In genomic region chr2:225660262-225661091, GRCh38 we compare ENCODE assay signal across 8 cellular contexts.
DNase-seq lines count a peak whose midpoint lies in the region; ATAC-seq and TF ChIP-seq lines count a peak whose summit lies in the region.

No MANE protein-coding gene starts in this region.

- intact Hi-C loops in Panc1 (cut with micrococcal nuclease; ENCODE audit: unreplicated experiment) (loop anchor here (1.0 to 10.0 kb wide), 6 partner anchors 378 to 1574 kb away; no protein-coding TSS in a partner anchor), testis (cut with DNase I; ENCODE audit: low total_unique reads) (loop anchor here (10.0 kb wide), 1 partner anchor 1144 kb away; no protein-coding TSS in a partner anchor)

- peaks cover 24% of the 10 kb centered on the region for H3K27me3 Mint-ChIP-seq in activated T-cell treated with anti-CD3 and anti-CD28 coated beads, Interleukin-2, amount 50 U/mL, for 4 hours (ENCODE audit: low read depth)

- no peaks in the 10 kb centered on the region for H3K36me3 Mint-ChIP-seq in activated T-cell treated with anti-CD3 and anti-CD28 coated beads, Interleukin-2, amount 50 U/mL, for 4 hours (ENCODE audit: insufficient read depth)

- TF ChIP-seq POLR2A in testis (IDR thresholded peaks at IDR 0.05): no peak

- POLR2A ChIA-PET in Panc1 (lab: Charles Lee): interaction anchor here (0.6 kb wide), 1 partner anchor 725 kb away, joined by 3 read pairs; no protein-coding TSS in a partner anchor

- 15 to 17% methylated on average over 11 of the region's 11 CpGs for WGBS in testis, 2 donors

- H3K9me3 ChIP-seq in Panc1 (ENCODE audit: control insufficient read depth, insufficient read depth, low read depth, low read length) (no peaks in the 10 kb centered on the region), testis (no peaks in the 10 kb centered on the region)

- BruUV-seq in Panc1 (replicated peaks; lab: Mats Ljungman, UMichigan): no TSS peak

- H3K36me3 ChIP-seq in Panc1 (ENCODE audit: control insufficient read depth, insufficient read depth, low read length) (no peaks in the 10 kb centered on the region), testis (ENCODE audit: low read depth, missing control alignments) (no peaks in the 10 kb centered on the region)

- TF ChIP-seq CTCF in Panc1 (IDR thresholded peaks at IDR 0.05) (peak; percentile 89), fibroblast of pulmonary artery (IDR thresholded peaks at IDR 0.05; ENCODE audit: low read length, missing control alignments) (peak; percentile 87), testis (IDR thresholded peaks at IDR 0.05) (peak; percentile 69 to 84 (median 80))

- H3K27ac ChIP-seq in Panc1 (ENCODE audit: low read length) (no peak overlapping the region), testis (no peak overlapping the region)

- H3K27me3 ChIP-seq in Panc1 (ENCODE audit: control insufficient read depth, insufficient read depth, low read length): no peaks in the 10 kb centered on the region; the same call in 1 of the 2 replicates
- H3K27me3 ChIP-seq in testis: no peaks in the 10 kb centered on the region

- H3K4me1 Mint-ChIP-seq in activated T-cell treated with anti-CD3 and anti-CD28 coated beads, Interleukin-2, amount 50 U/mL, for 4 hours (ENCODE audit: low read depth): no peaks in the 10 kb centered on the region

- no peaks in the 10 kb centered on the region for H3K9me3 Mint-ChIP-seq in activated T-cell treated with anti-CD3 and anti-CD28 coated beads, Interleukin-2, amount 50 U/mL, for 4 hours

- H3K4me3 Mint-ChIP-seq in activated T-cell treated with anti-CD3 and anti-CD28 coated beads, Interleukin-2, amount 50 U/mL, for 4 hours: no peak overlapping the region

- CTCF ChIA-PET in Panc1 (lab: Charles Lee): interaction anchor here (0.5 to 0.6 kb wide), 3 partner anchors 142 to 1692 kb away, joined by 3 to 7 read pairs (median 4); no protein-coding TSS in a partner anchor

- no peak overlapping the region for H3K4me3 ChIP-seq in Panc1 (ENCODE audit: low read depth in 2 of 2, low read length in 2 of 2)
- H3K4me3 ChIP-seq in fibroblast of pulmonary artery (replicated peaks; ENCODE audit: low read depth, low read length): no peak overlapping the region
- no peak overlapping the region for H3K4me3 ChIP-seq in testis

- H3K4me1 ChIP-seq in Panc1 (ENCODE audit: control insufficient read depth, insufficient read depth, low read length): no peaks in the 10 kb centered on the region
- H3K4me1 ChIP-seq in testis: no peaks in the 10 kb centered on the region

- DNase-seq in Daoy (ENCODE audit: low read depth) (peak; percentile 58), HuH-7.5 (ENCODE audit: low spot score) (peak; percentile 33), Panc1 (ENCODE audit: low read depth, low spot score) (no peak), fibroblast of pulmonary artery (ENCODE audit: low read depth) (peak; percentile 74), occipital lobe (lab: John Stamatoyannopoulos, UW) (peak; percentile 17), testis (peak; percentile 92)
- DNase-seq in activated T-cell treated with anti-CD3 and anti-CD28 coated beads, Interleukin-2, amount 50 U/mL, for 4 hours: peak; percentile 71

- ATAC-seq in GM21528 (IDR thresholded peaks at IDR 0.05; ENCODE audit: low FRiP score, unreplicated experiment) (peak; percentile 83), Panc1 (peak; percentile 86)
- peak; percentile 69 to 77 for ATAC-seq in activated T-cell treated with anti-CD3 and anti-CD28 coated beads, Interleukin-2, amount 50 U/mL, for 4 hours

- in situ Hi-C loops in Panc1 (cut with HindIII; ENCODE audit: low pct_unique_long_range_greater_than_20kb, low sequenced_read_pairs): no loop called here
